ENCODE assay signal across 1 cellular context in genomic region chr1:24951810-24952412, GRCh38.
TF ChIP-seq lines count a peak whose summit lies in the region.

No MANE protein-coding gene starts in this region.

TF ChIP-seq in HEK293, 187 proteins besides CTCF, POLR2A, EP300 and RAD21 (continued from another document):
- TF ChIP-seq ZSCAN5A (tag by site-specific recombination; IDR thresholded peaks at IDR 0.05), result no peak
